In the genomic region with DNA sequence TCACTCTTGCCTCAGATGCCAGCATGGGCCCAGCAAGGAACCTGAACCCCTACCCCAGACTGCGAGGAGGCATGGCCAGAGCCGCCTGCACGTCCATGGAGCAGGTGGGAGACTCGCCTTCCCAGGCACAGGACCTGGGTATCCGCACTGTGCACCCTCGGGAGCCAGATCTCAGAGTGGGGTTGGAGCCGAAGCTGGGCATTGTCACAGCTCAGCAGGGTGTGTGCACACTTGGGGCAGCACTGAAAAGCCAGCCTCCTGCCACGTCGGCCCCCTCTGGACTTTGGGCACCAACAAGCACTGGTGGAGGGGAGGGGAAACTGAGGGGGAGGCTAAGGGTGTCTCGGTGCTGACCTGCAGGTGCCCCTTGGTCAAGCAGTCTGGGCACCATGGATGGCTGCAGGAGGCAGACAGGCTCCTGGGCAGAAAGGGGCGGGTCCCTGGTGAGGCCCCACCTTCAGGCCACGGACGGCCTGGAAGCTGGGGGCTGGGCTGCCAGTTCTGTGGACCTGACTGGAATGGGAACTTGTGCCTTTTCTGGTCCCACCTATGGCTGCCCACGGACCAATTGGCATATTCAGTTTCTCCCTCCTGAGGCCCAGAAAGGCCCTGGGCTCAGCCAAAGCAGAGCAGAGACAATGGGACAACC, we compare ENCODE assay signal across 1 cellular context.
TF ChIP-seq lines count a peak whose summit lies in the region.

No MANE protein-coding gene starts in this region.

TF ChIP-seq in GM12878, 131 proteins besides CTCF, POLR2A, EP300 and RAD21:
- TF ChIP-seq ZNF274 (IDR thresholded peaks at IDR 0.05; ENCODE audit: insufficient read depth, insufficient read length), result no peak
- no peak for TF ChIP-seq ELK1 (IDR thresholded peaks at IDR 0.05; ENCODE audit: low read depth, low read length)
TF ChIP-seq in GM12878: peak in this region for 0.
